In genomic region chr2:97999536-97999935, GRCh38 we compare ENCODE assay signal across 1 cellular context.
TF ChIP-seq lines count a peak whose summit lies in the region.

No MANE protein-coding gene starts in this region.

TF ChIP-seq in K562, 482 proteins besides CTCF, POLR2A, EP300 and RAD21 (continued from another document):
- TF ChIP-seq ZKSCAN1 (IDR thresholded peaks at IDR 0.05; ENCODE audit: low read depth, low read length) (no peak), ZNF133 (CRISPR knock-in tag; IDR thresholded peaks at IDR 0.05) (no peak), NFE2 (IDR thresholded peaks at IDR 0.05; ENCODE audit: low read depth) (no peak), MCM5 (IDR thresholded peaks at IDR 0.05; ENCODE audit: low read depth) (no peak), ATF6 (CRISPR knock-in tag; IDR thresholded peaks at IDR 0.05) (no peak), ZNF764 (CRISPR knock-in tag; IDR thresholded peaks at IDR 0.05; ENCODE audit: low read depth) (no peak), NR1H2 (CRISPR knock-in tag; IDR thresholded peaks at IDR 0.05) (no peak)
- TF ChIP-seq, protein P1, sequence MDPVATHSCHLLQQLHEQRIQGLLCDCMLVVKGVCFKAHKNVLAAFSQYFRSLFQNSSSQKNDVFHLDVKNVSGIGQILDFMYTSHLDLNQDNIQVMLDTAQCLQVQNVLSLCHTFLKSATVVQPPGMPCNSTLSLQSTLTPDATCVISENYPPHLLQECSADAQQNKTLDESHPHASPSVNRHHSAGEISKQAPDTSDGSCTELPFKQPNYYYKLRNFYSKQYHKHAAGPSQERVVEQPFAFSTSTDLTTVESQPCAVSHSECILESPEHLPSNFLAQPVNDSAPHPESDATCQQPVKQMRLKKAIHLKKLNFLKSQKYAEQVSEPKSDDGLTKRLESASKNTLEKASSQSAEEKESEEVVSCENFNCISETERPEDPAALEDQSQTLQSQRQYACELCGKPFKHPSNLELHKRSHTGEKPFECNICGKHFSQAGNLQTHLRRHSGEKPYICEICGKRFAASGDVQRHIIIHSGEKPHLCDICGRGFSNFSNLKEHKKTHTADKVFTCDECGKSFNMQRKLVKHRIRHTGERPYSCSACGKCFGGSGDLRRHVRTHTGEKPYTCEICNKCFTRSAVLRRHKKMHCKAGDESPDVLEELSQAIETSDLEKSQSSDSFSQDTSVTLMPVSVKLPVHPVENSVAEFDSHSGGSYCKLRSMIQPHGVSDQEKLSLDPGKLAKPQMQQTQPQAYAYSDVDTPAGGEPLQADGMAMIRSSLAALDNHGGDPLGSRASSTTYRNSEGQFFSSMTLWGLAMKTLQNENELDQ (CRISPR knock-in tag; IDR thresholded peaks at IDR 0.05; ENCODE audit: borderline replicate concordance): no peak
- TF ChIP-seq, protein P2, sequence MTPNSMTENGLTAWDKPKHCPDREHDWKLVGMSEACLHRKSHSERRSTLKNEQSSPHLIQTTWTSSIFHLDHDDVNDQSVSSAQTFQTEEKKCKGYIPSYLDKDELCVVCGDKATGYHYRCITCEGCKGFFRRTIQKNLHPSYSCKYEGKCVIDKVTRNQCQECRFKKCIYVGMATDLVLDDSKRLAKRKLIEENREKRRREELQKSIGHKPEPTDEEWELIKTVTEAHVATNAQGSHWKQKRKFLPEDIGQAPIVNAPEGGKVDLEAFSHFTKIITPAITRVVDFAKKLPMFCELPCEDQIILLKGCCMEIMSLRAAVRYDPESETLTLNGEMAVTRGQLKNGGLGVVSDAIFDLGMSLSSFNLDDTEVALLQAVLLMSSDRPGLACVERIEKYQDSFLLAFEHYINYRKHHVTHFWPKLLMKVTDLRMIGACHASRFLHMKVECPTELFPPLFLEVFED (CRISPR knock-in tag; conservative IDR thresholded peaks at IDR 0.05): no peak
- TF ChIP-seq, protein P3, sequence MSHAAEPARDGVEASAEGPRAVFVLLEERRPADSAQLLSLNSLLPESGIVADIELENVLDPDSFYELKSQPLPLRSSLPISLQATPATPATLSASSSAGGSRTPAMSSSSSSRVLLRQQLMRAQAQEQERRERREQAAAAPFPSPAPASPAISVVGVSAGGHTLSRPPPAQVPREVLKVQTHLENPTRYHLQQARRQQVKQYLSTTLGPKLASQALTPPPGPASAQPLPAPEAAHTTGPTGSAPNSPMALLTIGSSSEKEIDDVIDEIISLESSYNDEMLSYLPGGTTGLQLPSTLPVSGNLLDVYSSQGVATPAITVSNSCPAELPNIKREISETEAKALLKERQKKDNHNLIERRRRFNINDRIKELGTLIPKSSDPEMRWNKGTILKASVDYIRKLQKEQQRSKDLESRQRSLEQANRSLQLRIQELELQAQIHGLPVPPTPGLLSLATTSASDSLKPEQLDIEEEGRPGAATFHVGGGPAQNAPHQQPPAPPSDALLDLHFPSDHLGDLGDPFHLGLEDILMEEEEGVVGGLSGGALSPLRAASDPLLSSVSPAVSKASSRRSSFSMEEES (CRISPR knock-in tag; IDR thresholded peaks at IDR 0.05): no peak
TF ChIP-seq in K562: peak in this region for 0.
